26 cellular contexts compared by ENCODE assay signal in genomic region chr2:24372033-24372432, GRCh38.
"Had no signal": no experiment of that assay in that cellular context is flagged by ENCODE, and none has a peak within 500 bp of the region (broad histone marks: within the 10 kb centered on the region; RNA-seq: fewer than 3 reads in every experiment).

No MANE protein-coding gene starts in this region.

- H3K27ac ChIP-seq: stomach, suprapubic skin, testis, thoracic aorta, thyroid gland, tibial artery, tibial nerve, transverse colon, upper lobe of left lung, upper lobe of right lung, uterus, vagina had no signal

- DNase-seq: stimulated activated CD4-positive, alpha-beta T cell treated with anti-CD3 and anti-CD28 coated beads, Interleukin-2, amount 100 ng/mL, for 48 hours; stimulated activated CD4-positive, alpha-beta T cell treated with anti-CD3 and anti-CD28 coated beads, Interleukin-4, amount 100 ng/mL, for 1 hour; stimulated activated CD4-positive, alpha-beta T cell treated with anti-CD3 and anti-CD28 coated beads, Interleukin-4, amount 100 ng/mL, for 24 hours; stimulated activated CD4-positive, alpha-beta T cell treated with anti-CD3 and anti-CD28 coated beads, Interleukin-4, amount 100 ng/mL, for 4 hours; stimulated activated CD8-positive, alpha-beta memory T cell treated with anti-CD3 and anti-CD28 coated beads, Interleukin-4, amount 100 ng/mL, for 48 hours; stimulated activated naive B cell treated with anti-CD40 and anti-IgM and Interleukin-4, amounts not matched to agents 10 μg/mL and 1 μg/mL and 100 μg/mL, for 72 hours; stimulated activated naive CD4-positive, alpha-beta T cell; stimulated activated naive CD4-positive, alpha-beta T cell treated with Interleukin-2 at 50 U/mL for 16 hours; stimulated activated naive CD8-positive, alpha-beta T cell treated with anti-CD3 and anti-CD28 coated beads, Interleukin-15, amount 100 ng/mL, for 72 hours; stimulated activated naive CD8-positive, alpha-beta T cell treated with anti-CD3 and anti-CD28 coated beads, Interleukin-15, Interleukin-2, amounts not matched to agents 100 U/mL and 50 U/mL, for 24 hours; stomach; substantia nigra; testis; thyroid gland; tibial artery; transverse colon; upper lobe of left lung; upper lobe of right lung; uterus had no signal

- H3K9me3 ChIP-seq: stomach, suprapubic skin, testis, thoracic aorta, thyroid gland, tibial artery, tibial nerve, transverse colon, upper lobe of left lung, upper lobe of right lung, uterus, vagina had no signal

- ATAC-seq: stimulated activated effector memory CD8-positive, alpha-beta T cell treated with anti-CD3 and anti-CD28 coated beads, Interleukin-12 subunit alpha, Interleukin-12 subunit beta, amount 100 ng/mL, for 72 hours; stimulated activated memory B cell treated with anti-CD40 and anti-IgM and Interleukin-4, amounts not matched to agents 10 μg/mL and 1 μg/mL and 100 μg/mL, for 72 hours; stimulated activated naive B cell treated with anti-CD40 and anti-IgM and Interleukin-4, amounts not matched to agents 10 μg/mL and 1 μg/mL and 100 μg/mL, for 72 hours; stimulated activated naive CD8-positive, alpha-beta T cell treated with anti-CD3 and anti-CD28 coated beads, Interleukin-15, amount 100 ng/mL, for 72 hours; stimulated activated naive CD8-positive, alpha-beta T cell treated with anti-CD3 and anti-CD28 coated beads, Interleukin-15, Interleukin-2, amounts not matched to agents 100 U/mL and 50 U/mL, for 24 hours; upper lobe of right lung had no signal

- H3K27me3 ChIP-seq: stomach, suprapubic skin, testis, thyroid gland, tibial artery, tibial nerve, transverse colon, upper lobe of left lung, upper lobe of right lung, uterus, vagina had no signal

- H3K4me3 ChIP-seq: stomach, suprapubic skin, testis, thoracic aorta, thyroid gland, tibial artery, tibial nerve, transverse colon, upper lobe of left lung, upper lobe of right lung, uterus, vagina had no signal

- FAIRE-seq: urothelium cell line had no signal

- H3K4me1 ChIP-seq: stomach, suprapubic skin, testis, tibial artery, tibial nerve, transverse colon, upper lobe of left lung, upper lobe of right lung, uterus, vagina had no signal

- H3K36me3 ChIP-seq: stomach, suprapubic skin, thoracic aorta, thyroid gland, tibial artery, tibial nerve, transverse colon, upper lobe of left lung, upper lobe of right lung, uterus, vagina had no signal
